Comparison of ENCODE assay signal across 8 cellular contexts in genomic region chr5:6389397-6389796, GRCh38. TPM values are rescaled to one million over a fixed set of nuclear protein-coding genes. Genes with fewer than 3 reads are reported as not detected.
"Had no signal": no experiment of that assay in that cellular context is flagged by ENCODE, and none has a peak within 500 bp of the region (broad histone marks: within the 10 kb centered on the region; RNA-seq: fewer than 3 reads in every experiment).

No MANE protein-coding gene starts in this region.

- H3K4me2 ChIP-seq: KMS-11 had no signal

- H3K9ac ChIP-seq: KMS-11 had no signal

- H3K27ac ChIP-seq: HL-60, KMS-11 had no signal

- DNase-seq: KBM-7, KG1 had no signal

- FAIRE-seq: HTR-8/SVneo had no signal

RNA-seq across cellular contexts. Expression of gene UBE2QL1, which starts 59.3 kb away (rescaled TPM):
- total RNA-seq: HT-29, HT1080 had no signal
- polyA plus RNA-seq: IgD-negative memory B cell had no signal
